ENCODE assay signal across 1 cellular context in the genomic region with DNA sequence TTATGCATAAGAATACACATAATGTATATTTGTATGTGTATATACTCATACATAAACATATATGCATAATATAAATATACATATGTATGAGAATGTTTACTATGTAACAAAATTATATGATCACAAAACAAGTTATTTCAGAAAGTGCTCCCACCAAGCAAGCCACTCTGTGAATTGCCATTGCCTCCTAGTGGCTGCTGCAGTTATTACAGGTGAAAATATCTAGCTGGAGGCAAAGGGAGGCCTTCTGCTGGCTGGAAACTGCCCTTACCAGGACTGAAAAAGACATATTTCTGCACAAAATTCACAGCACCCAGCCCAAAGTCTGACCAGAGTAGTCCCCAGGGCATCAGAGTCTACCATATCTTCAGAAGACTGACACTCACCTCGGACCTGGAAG.
TF ChIP-seq lines count a peak whose summit lies in the region.

No MANE protein-coding gene starts in this region.

TF ChIP-seq in GM23338, 12 proteins besides CTCF, POLR2A, EP300 and RAD21 (continued from another document):
- TF ChIP-seq, protein P1, sequence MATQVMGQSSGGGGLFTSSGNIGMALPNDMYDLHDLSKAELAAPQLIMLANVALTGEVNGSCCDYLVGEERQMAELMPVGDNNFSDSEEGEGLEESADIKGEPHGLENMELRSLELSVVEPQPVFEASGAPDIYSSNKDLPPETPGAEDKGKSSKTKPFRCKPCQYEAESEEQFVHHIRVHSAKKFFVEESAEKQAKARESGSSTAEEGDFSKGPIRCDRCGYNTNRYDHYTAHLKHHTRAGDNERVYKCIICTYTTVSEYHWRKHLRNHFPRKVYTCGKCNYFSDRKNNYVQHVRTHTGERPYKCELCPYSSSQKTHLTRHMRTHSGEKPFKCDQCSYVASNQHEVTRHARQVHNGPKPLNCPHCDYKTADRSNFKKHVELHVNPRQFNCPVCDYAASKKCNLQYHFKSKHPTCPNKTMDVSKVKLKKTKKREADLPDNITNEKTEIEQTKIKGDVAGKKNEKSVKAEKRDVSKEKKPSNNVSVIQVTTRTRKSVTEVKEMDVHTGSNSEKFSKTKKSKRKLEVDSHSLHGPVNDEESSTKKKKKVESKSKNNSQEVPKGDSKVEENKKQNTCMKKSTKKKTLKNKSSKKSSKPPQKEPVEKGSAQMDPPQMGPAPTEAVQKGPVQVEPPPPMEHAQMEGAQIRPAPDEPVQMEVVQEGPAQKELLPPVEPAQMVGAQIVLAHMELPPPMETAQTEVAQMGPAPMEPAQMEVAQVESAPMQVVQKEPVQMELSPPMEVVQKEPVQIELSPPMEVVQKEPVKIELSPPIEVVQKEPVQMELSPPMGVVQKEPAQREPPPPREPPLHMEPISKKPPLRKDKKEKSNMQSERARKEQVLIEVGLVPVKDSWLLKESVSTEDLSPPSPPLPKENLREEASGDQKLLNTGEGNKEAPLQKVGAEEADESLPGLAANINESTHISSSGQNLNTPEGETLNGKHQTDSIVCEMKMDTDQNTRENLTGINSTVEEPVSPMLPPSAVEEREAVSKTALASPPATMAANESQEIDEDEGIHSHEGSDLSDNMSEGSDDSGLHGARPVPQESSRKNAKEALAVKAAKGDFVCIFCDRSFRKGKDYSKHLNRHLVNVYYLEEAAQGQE (IDR thresholded peaks at IDR 0.05; ENCODE audit: unreplicated experiment), result no peak
- TF ChIP-seq ZNF114 (CRISPR knock-in tag; IDR thresholded peaks at IDR 0.05), result no peak
- TF ChIP-seq EZH2 (IDR thresholded peaks at IDR 0.05; ENCODE audit: low read depth, unreplicated experiment), result no peak
- TF ChIP-seq ZNF331 (CRISPR knock-in tag; IDR thresholded peaks at IDR 0.05; ENCODE audit: low read depth), result no peak
- no peak for TF ChIP-seq JUNB (IDR thresholded peaks at IDR 0.05; ENCODE audit: unreplicated experiment)
- TF ChIP-seq CREB1 (CRISPR knock-in tag; IDR thresholded peaks at IDR 0.05; ENCODE audit: low read depth), result no peak
